ENCODE assay signal across 12 cellular contexts in the genomic region with DNA sequence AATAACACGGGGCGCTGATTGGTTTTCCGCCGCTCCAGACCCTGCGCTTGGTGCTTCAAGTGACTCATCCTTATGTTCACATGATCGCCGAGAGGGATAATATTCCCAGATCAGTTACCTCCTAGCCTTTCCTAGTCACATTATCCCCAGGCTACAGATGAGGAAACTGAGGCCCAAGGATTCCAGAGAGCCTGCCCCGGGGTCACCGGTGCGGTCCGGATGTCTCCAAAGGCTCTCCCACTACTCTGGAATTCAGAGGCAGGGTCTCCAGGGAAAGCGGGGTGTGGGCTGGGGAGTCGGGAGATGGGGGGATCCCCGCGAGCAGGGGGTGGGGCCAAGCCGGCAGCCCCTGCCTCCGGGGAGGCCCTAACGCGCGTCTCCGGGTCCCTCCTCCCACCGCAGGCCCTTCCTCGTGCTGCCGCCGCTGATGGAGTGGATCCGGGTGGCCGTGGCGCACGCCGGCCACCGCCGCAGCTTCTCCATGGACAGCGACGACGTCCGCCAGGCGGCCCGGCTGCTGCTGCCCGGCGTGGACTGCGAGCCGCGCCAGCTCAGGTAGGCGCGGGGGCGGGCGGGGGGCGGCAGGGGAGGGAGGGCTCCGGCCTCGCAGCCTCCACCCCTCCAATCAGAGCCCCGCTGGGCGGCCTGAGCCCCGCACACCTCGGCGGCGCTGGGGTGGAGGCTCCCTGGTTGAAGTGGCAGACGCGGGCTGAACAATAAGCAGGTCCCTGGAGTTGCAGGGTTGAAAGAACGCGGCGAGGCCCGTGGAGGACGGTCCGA.
DNase-seq lines count a peak whose midpoint lies in the region; ATAC-seq, FAIRE-seq and TF ChIP-seq lines count a peak whose summit lies in the region.
"Had no signal": no experiment of that assay in that cellular context is flagged by ENCODE, and none has a peak within 500 bp of the region (broad histone marks: within the 10 kb centered on the region; RNA-seq: fewer than 3 reads in every experiment).

No MANE protein-coding gene starts in this region.

- no peaks in the 10 kb centered on the region for H3K36me3 Mint-ChIP-seq in brain

- H3K4me2 ChIP-seq in trophoblast cell (ENCODE audit: low read length) = peak overlapping the region; percentile 42

- no peak overlapping the region for H4K8ac ChIP-seq in trophoblast cell (ENCODE audit: low read depth, low read length)

- ATAC-seq in GM21786 (IDR thresholded peaks at IDR 0.05; ENCODE audit: unreplicated experiment) (no peak), GM19452 (IDR thresholded peaks at IDR 0.05; ENCODE audit: unreplicated experiment) (no peak)

- no peak overlapping the region for H3K9ac ChIP-seq in trophoblast cell (ENCODE audit: low read length)

- H3K79me1 ChIP-seq in trophoblast cell (ENCODE audit: low read length) = no peaks in the 10 kb centered on the region

- no peak overlapping the region for H2BK5ac ChIP-seq in trophoblast cell (ENCODE audit: low read depth, low read length, poor library complexity)

- H3K27me3 Mint-ChIP-seq in brain = peaks cover 60% of the 10 kb centered on the region
- H3K27me3 Mint-ChIP-seq: activated CD4-positive, alpha-beta T cell treated with anti-CD3 and anti-CD28 coated beads, Interleukin-2, amount 10 ng/mL, durations not matched to agents 24 days and 14 days had no signal

- DNase-seq in D721Med (ENCODE audit: insufficient read length, low spot score) (peak; percentile 34), iPS DF 6.9 (ENCODE audit: low read depth, low spot score) (no peak), trophoblast cell (peak in 1 of 2 donors; percentile 14), NCI-H146 treated with DMSO at 0.1 percent for 48 hours (lab: John Stamatoyannopoulos, UW; ENCODE audit: unreplicated experiment) (no peak), NCI-H1694 (lab: John Stamatoyannopoulos, UW) (no peak)
- DNase-seq: activated CD4-positive, alpha-beta T cell treated with anti-CD3 and anti-CD28 coated beads, Interleukin-2, amount 10 ng/mL, durations not matched to agents 24 days and 14 days; left cardiac atrium had no signal

- no peak for FAIRE-seq in D721Med (lab: Jason Lieb, UNC)

- no peaks in the 10 kb centered on the region for H3K9me3 Mint-ChIP-seq in brain
- H3K9me3 Mint-ChIP-seq: activated CD4-positive, alpha-beta T cell treated with anti-CD3 and anti-CD28 coated beads, Interleukin-2, amount 10 ng/mL, durations not matched to agents 24 days and 14 days had no signal

- H4K91ac ChIP-seq in trophoblast cell (ENCODE audit: low read depth, low read length) = no peak overlapping the region

- H3K4me1 Mint-ChIP-seq in brain = peaks cover 33% of the 10 kb centered on the region
- H3K4me1 Mint-ChIP-seq: activated CD4-positive, alpha-beta T cell treated with anti-CD3 and anti-CD28 coated beads, Interleukin-2, amount 10 ng/mL, durations not matched to agents 24 days and 14 days; CD14-positive monocyte had no signal

- WGBS in iPS DF 6.9 (ENCODE audit: insufficient coverage, insufficient read length) = no CpG with 5 or more reads among the region's 64 CpGs
- WGBS in trophoblast cell (ENCODE audit: extremely low coverage, insufficient coverage, insufficient read length) = no CpG with 5 or more reads among the region's 64 CpGs

- no peak overlapping the region for H4K12ac ChIP-seq in trophoblast cell (ENCODE audit: low read depth, low read length)

- H2BK120ac ChIP-seq in trophoblast cell (ENCODE audit: insufficient read depth, low read length, poor library complexity) = no peak overlapping the region

- no peaks in the 10 kb centered on the region; the same call in 1 of the 2 replicates for H3K27me3 ChIP-seq in iPS DF 6.9 (ENCODE audit: control insufficient read depth, insufficient read depth, low read length)
- H3K27me3 ChIP-seq in trophoblast cell (ENCODE audit: insufficient read depth, low read length) = peaks cover 8% of the 10 kb centered on the region

- no peak overlapping the region for H2AFZ ChIP-seq in trophoblast cell (ENCODE audit: insufficient read depth, low read length, poor library complexity)

- no peak overlapping the region for H2AK5ac ChIP-seq in trophoblast cell (ENCODE audit: low read length)

- H3K4me1 ChIP-seq in iPS DF 6.9 (ENCODE audit: control insufficient read depth, insufficient read depth, low read length) (peaks cover 5% of the 10 kb centered on the region), trophoblast cell (ENCODE audit: control insufficient read depth in 1 of 2, insufficient read depth in 2 of 2, low read length in 2 of 2) (no peaks in the 10 kb centered on the region)

- no peak overlapping the region for H3K4ac ChIP-seq in trophoblast cell (ENCODE audit: low read depth, low read length)

- peak overlapping the region in 4 of 5 experiments; percentile 18 to 72 (median 66) for H3K4me3 Mint-ChIP-seq in brain
- H3K4me3 Mint-ChIP-seq: activated CD4-positive, alpha-beta T cell treated with anti-CD3 and anti-CD28 coated beads, Interleukin-2, amount 10 ng/mL, durations not matched to agents 24 days and 14 days; CD14-positive monocyte had no signal

- H3K79me2 ChIP-seq in trophoblast cell (ENCODE audit: control insufficient read depth, insufficient read depth, low read length, poor library complexity) = no peaks in the 10 kb centered on the region

- H3K9me3 ChIP-seq in iPS DF 6.9 (ENCODE audit: control insufficient read depth, insufficient read depth, low read length) (no peaks in the 10 kb centered on the region), trophoblast cell (ENCODE audit: insufficient read depth, low read depth, low read length) (no peaks in the 10 kb centered on the region)

- H3K27ac ChIP-seq in iPS DF 6.9 (ENCODE audit: low read length) (no peak overlapping the region), trophoblast cell (ENCODE audit: low read depth, low read length) (no peak overlapping the region)
- H3K27ac ChIP-seq: SK-N-MC had no signal

- peak overlapping the region in 1 of 5 experiments; percentile 27 for H3K27ac Mint-ChIP-seq in brain
- H3K27ac Mint-ChIP-seq: activated CD4-positive, alpha-beta T cell treated with anti-CD3 and anti-CD28 coated beads, Interleukin-2, amount 10 ng/mL, durations not matched to agents 24 days and 14 days had no signal

- H3K36me3 ChIP-seq in iPS DF 6.9 (ENCODE audit: control insufficient read depth, insufficient read depth, low read length) = no peaks in the 10 kb centered on the region
- H3K36me3 ChIP-seq in trophoblast cell (ENCODE audit: control insufficient read depth in 1 of 2, insufficient read depth in 2 of 2, low read length in 2 of 2) = no peaks in the 10 kb centered on the region

- no peak overlapping the region for H3K23ac ChIP-seq in trophoblast cell (ENCODE audit: low read length)

- H3K14ac ChIP-seq in trophoblast cell (ENCODE audit: low read length) = no peak overlapping the region

- H3K18ac ChIP-seq in trophoblast cell (ENCODE audit: low read length) = no peak overlapping the region

- no peak overlapping the region for H2BK12ac ChIP-seq in trophoblast cell (ENCODE audit: low read length)

- TF ChIP-seq CTCF in D721Med (IDR thresholded peaks at IDR 0.05; ENCODE audit: insufficient read depth, missing control alignments) (no peak), brain (conservative IDR thresholded peaks at IDR 0.05) (no peak)

- H3K4me3 ChIP-seq in iPS DF 6.9 (ENCODE audit: low read length) (peak overlapping the region; percentile 14; the same call in 1 of the 2 replicates), trophoblast cell (ENCODE audit: low read depth, low read length) (no peak overlapping the region)
- H3K4me3 ChIP-seq: SK-N-MC had no signal
